Comparison of ENCODE assay signal across 17 cellular contexts in genomic region chrX:12986886-12987285, GRCh38. TPM values are rescaled to one million over a fixed set of nuclear protein-coding genes. Genes with fewer than 3 reads are reported as not detected.
DNase-seq lines count a peak whose midpoint lies in the region; ATAC-seq lines count a peak whose summit lies in the region.
"Had no signal": no experiment of that assay in that cellular context is flagged by ENCODE, and none has a peak within 500 bp of the region (broad histone marks: within the 10 kb centered on the region; RNA-seq: fewer than 3 reads in every experiment).

No MANE protein-coding gene starts in this region.

- DNase-seq in CD4-positive, CD25-positive, alpha-beta regulatory T cell = no peak
- DNase-seq in EH (ENCODE audit: low read depth) (peak; percentile 14), lung microvascular endothelial cell (ENCODE audit: low read depth in 2 of 2) (peak; percentile 43 to 73), SIG-M5 treated with dmso at 0.1 percent for 504 hours (lab: John Stamatoyannopoulos, UW; ENCODE audit: unreplicated experiment) (no peak), RKO (ENCODE audit: low spot score) (no peak)
- DNase-seq in activated T-helper 1 cell treated with anti-CD3 and anti-CD28 coated beads, Interleukin-12 subunit alpha, Interleukin-12 subunit beta, Interleukin-2, Interleukin-4 antibody, amounts not matched to agents 30 ng/mL and 10 ng/mL and 1 ng/mL, durations not matched to agents 14 hours and 24 hours and 36 hours (ENCODE audit: low spot score) = no peak
- DNase-seq: colonic mucosa, islet precursor cell, Karpas-422, NCI-H1436 treated with DMSO at 0.1 percent for 48 hours, SJCRH30 had no signal

- no peaks in the 10 kb centered on the region for H3K36me3 ChIP-seq in CD4-positive, CD25-positive, alpha-beta regulatory T cell (ENCODE audit: control insufficient read depth, insufficient read depth, low read length)
- H3K36me3 ChIP-seq: ascending aorta, colonic mucosa, SJCRH30 had no signal

- peaks cover 45% of the 10 kb centered on the region for H3K4me1 ChIP-seq in CD4-positive, CD25-positive, alpha-beta regulatory T cell (ENCODE audit: control insufficient read depth, insufficient read depth, low read length, poor library complexity, severe bottlenecking)
- H3K4me1 ChIP-seq: ascending aorta, colonic mucosa had no signal

- peak overlapping the region; percentile 83 to 99 (median 96) for H3K27ac Mint-ChIP-seq in CD4-positive, CD25-positive, alpha-beta regulatory T cell
- peak overlapping the region; percentile 93 for H3K27ac Mint-ChIP-seq in activated T-helper 1 cell treated with anti-CD3 and anti-CD28 coated beads, Interleukin-12 subunit alpha, Interleukin-12 subunit beta, Interleukin-2, Interleukin-4 antibody, amounts not matched to agents 30 ng/mL and 10 ng/mL and 1 ng/mL, durations not matched to agents 14 hours and 24 hours and 36 hours

- H3K4me3 ChIP-seq in CD4-positive, CD25-positive, alpha-beta regulatory T cell (ENCODE audit: low read depth, low read length) = peak overlapping the region; percentile 7
- H3K4me3 ChIP-seq: ascending aorta; BLaER1 treated with 17β-estradiol and CSF1 and Interleukin-3, amounts not matched to agents 10 nM and 100 nM; colonic mucosa; SJCRH30 had no signal

- no peaks in the 10 kb centered on the region for H3K27me3 ChIP-seq in CD4-positive, CD25-positive, alpha-beta regulatory T cell (ENCODE audit: control insufficient read depth, insufficient read depth, low read length)
- H3K27me3 ChIP-seq: ascending aorta, colonic mucosa, SJCRH30 had no signal

- H3K27ac ChIP-seq in CD4-positive, CD25-positive, alpha-beta regulatory T cell (ENCODE audit: insufficient read depth, low read length, poor library complexity, severe bottlenecking) = no peak overlapping the region
- H3K27ac ChIP-seq: ascending aorta, colonic mucosa, SJCRH30 had no signal

- no peaks in the 10 kb centered on the region for H3K36me3 Mint-ChIP-seq in CD4-positive, CD25-positive, alpha-beta regulatory T cell
- peaks cover 3% of the 10 kb centered on the region for H3K36me3 Mint-ChIP-seq in activated T-helper 1 cell treated with anti-CD3 and anti-CD28 coated beads, Interleukin-12 subunit alpha, Interleukin-12 subunit beta, Interleukin-2, Interleukin-4 antibody, amounts not matched to agents 30 ng/mL and 10 ng/mL and 1 ng/mL, durations not matched to agents 14 hours and 24 hours and 36 hours (ENCODE audit: low read depth)

- no peak for ATAC-seq in CD4-positive, CD25-positive, alpha-beta regulatory T cell (ENCODE audit: low read depth in 2 of 2)
- no peak for ATAC-seq in HG03097 (IDR thresholded peaks at IDR 0.05; ENCODE audit: low FRiP score, unreplicated experiment)

- H3K9me3 ChIP-seq in CD4-positive, CD25-positive, alpha-beta regulatory T cell (ENCODE audit: control insufficient read depth in 2 of 2, low read length in 2 of 2) = no peaks in the 10 kb centered on the region
- H3K9me3 ChIP-seq: ascending aorta, colonic mucosa, SJCRH30 had no signal

- intact Hi-C loops in activated T-helper 1 cell treated with anti-CD3 and anti-CD28 coated beads, Interleukin-12 subunit alpha, Interleukin-12 subunit beta, Interleukin-2, Interleukin-4 antibody, amounts not matched to agents 30 ng/mL and 10 ng/mL and 1 ng/mL, durations not matched to agents 14 hours and 24 hours and 36 hours (cut with micrococcal nuclease) = no loop called here

- no peaks in the 10 kb centered on the region for H3K27me3 Mint-ChIP-seq in CD4-positive, CD25-positive, alpha-beta regulatory T cell
- no peaks in the 10 kb centered on the region for H3K27me3 Mint-ChIP-seq in activated T-helper 1 cell treated with anti-CD3 and anti-CD28 coated beads, Interleukin-12 subunit alpha, Interleukin-12 subunit beta, Interleukin-2, Interleukin-4 antibody, amounts not matched to agents 30 ng/mL and 10 ng/mL and 1 ng/mL, durations not matched to agents 14 hours and 24 hours and 36 hours (ENCODE audit: insufficient read depth)

- peak overlapping the region in 3 of 4 donors; percentile 10 to 66 (median 60) for H3K4me3 Mint-ChIP-seq in CD4-positive, CD25-positive, alpha-beta regulatory T cell
- peak overlapping the region; percentile 62 for H3K4me3 Mint-ChIP-seq in activated T-helper 1 cell treated with anti-CD3 and anti-CD28 coated beads, Interleukin-12 subunit alpha, Interleukin-12 subunit beta, Interleukin-2, Interleukin-4 antibody, amounts not matched to agents 30 ng/mL and 10 ng/mL and 1 ng/mL, durations not matched to agents 14 hours and 24 hours and 36 hours

- H3K9me3 Mint-ChIP-seq in CD4-positive, CD25-positive, alpha-beta regulatory T cell = peaks cover 0 to 2% (median 0%) of the 10 kb centered on the region in 7 donors
- H3K9me3 Mint-ChIP-seq in activated T-helper 1 cell treated with anti-CD3 and anti-CD28 coated beads, Interleukin-12 subunit alpha, Interleukin-12 subunit beta, Interleukin-2, Interleukin-4 antibody, amounts not matched to agents 30 ng/mL and 10 ng/mL and 1 ng/mL, durations not matched to agents 14 hours and 24 hours and 36 hours = peaks cover 9% of the 10 kb centered on the region

- peaks cover 17 to 75% (median 37%) of the 10 kb centered on the region in 4 donors for H3K4me1 Mint-ChIP-seq in CD4-positive, CD25-positive, alpha-beta regulatory T cell
- H3K4me1 Mint-ChIP-seq in activated T-helper 1 cell treated with anti-CD3 and anti-CD28 coated beads, Interleukin-12 subunit alpha, Interleukin-12 subunit beta, Interleukin-2, Interleukin-4 antibody, amounts not matched to agents 30 ng/mL and 10 ng/mL and 1 ng/mL, durations not matched to agents 14 hours and 24 hours and 36 hours (ENCODE audit: low read depth) = peaks cover 64% of the 10 kb centered on the region

RNA-seq across cellular contexts. Expression of gene TMSB4X, which starts 12.0 kb away (rescaled TPM):
- 6,725 TPM for total RNA-seq in CD4-positive, CD25-positive, alpha-beta regulatory T cell
- over 10,000 TPM; 30,486 to 36,942 (median 35,671) TPM for polyA plus RNA-seq in CD4-positive, CD25-positive, alpha-beta regulatory T cell
- 6,544 and 6,612 TPM in 2 replicates for total RNA-seq in activated T-helper 1 cell treated with anti-CD3 and anti-CD28 coated beads, Interleukin-12 subunit alpha, Interleukin-12 subunit beta, Interleukin-2, Interleukin-4 antibody, amounts not matched to agents 30 ng/mL and 10 ng/mL and 1 ng/mL, durations not matched to agents 14 hours and 24 hours and 36 hours
- total RNA-seq in lung microvascular endothelial cell = 18,253 and 26,169 TPM in 2 replicates

RNA-seq across cellular contexts. Expression of gene FAM9C, which starts 57.5 kb away (rescaled TPM):
- total RNA-seq in CD4-positive, CD25-positive, alpha-beta regulatory T cell = not detected
- not detected for polyA plus RNA-seq in CD4-positive, CD25-positive, alpha-beta regulatory T cell
- 0.05 TPM in 2 replicates for total RNA-seq in activated T-helper 1 cell treated with anti-CD3 and anti-CD28 coated beads, Interleukin-12 subunit alpha, Interleukin-12 subunit beta, Interleukin-2, Interleukin-4 antibody, amounts not matched to agents 30 ng/mL and 10 ng/mL and 1 ng/mL, durations not matched to agents 14 hours and 24 hours and 36 hours
- under 0.01 TPM in 1 of 2 replicates, not detected in the other for total RNA-seq in lung microvascular endothelial cell
- total RNA-seq: ascending aorta, colonic mucosa, Daoy, epithelial cell of proximal tubule, osteoblast had no signal

Comparison
In these comparisons a context has a peak if more than half of its experiments do, and no peak if none do; other contexts are left out.
1. DNase-seq: peak in EH (single experiment) and lung microvascular endothelial cell (2 of 2); none in CD4-positive, CD25-positive, alpha-beta regulatory T cell (0 of 3), activated T-helper 1 cell treated with anti-CD3 and anti-CD28 coated beads, Interleukin-12 subunit alpha, Interleukin-12 subunit beta, Interleukin-2, Interleukin-4 antibody, amounts not matched to agents 30 ng/mL and 10 ng/mL and 1 ng/mL, durations not matched to agents 14 hours and 24 hours and 36 hours (single experiment), SIG-M5 treated with dmso at 0.1 percent for 504 hours (single experiment) and RKO (single experiment).